1 cellular context compared by ENCODE assay signal in the genomic region with DNA sequence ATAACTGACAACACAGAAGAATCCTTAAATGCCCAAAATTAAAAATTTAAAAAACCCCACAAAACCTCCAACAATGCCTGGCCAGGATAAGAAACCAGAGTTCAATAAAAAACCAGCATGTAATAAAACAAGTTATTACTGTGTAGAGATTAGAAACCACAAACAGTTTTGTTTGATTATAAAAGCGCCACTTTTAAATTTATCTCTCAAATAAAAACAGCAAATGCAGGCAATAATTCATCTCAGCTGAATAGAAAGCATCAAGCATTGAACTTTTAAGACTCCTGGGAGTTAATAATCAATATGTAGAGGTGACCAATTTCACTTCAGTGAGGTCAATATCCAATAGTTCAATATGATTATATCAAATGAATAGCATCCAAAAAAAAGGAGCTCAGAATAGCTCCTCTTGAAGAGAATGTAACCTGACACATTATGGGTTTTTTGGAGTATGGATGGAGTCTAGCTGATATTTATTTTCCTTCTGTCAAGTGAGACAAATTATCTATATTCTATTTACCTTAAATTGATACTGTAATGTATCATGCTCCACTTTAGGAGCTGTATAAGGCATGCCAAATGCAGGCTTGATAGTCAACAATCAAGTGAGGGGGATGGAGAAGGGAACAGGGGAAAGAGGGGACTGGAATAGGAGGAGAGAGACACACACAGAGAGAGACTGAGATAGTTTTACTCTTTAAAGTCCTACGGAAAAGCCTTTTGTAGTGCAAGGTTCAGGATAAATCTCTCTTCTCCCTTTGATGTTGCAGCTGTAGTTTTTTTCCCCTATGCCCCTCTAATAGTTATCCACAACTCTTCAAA.
TF ChIP-seq lines count a peak whose summit lies in the region.

No MANE protein-coding gene starts in this region.

TF ChIP-seq in HEK293, 187 proteins besides CTCF, POLR2A, EP300 and RAD21 (continued from another document and continues in another):
- TF ChIP-seq, protein P1, sequence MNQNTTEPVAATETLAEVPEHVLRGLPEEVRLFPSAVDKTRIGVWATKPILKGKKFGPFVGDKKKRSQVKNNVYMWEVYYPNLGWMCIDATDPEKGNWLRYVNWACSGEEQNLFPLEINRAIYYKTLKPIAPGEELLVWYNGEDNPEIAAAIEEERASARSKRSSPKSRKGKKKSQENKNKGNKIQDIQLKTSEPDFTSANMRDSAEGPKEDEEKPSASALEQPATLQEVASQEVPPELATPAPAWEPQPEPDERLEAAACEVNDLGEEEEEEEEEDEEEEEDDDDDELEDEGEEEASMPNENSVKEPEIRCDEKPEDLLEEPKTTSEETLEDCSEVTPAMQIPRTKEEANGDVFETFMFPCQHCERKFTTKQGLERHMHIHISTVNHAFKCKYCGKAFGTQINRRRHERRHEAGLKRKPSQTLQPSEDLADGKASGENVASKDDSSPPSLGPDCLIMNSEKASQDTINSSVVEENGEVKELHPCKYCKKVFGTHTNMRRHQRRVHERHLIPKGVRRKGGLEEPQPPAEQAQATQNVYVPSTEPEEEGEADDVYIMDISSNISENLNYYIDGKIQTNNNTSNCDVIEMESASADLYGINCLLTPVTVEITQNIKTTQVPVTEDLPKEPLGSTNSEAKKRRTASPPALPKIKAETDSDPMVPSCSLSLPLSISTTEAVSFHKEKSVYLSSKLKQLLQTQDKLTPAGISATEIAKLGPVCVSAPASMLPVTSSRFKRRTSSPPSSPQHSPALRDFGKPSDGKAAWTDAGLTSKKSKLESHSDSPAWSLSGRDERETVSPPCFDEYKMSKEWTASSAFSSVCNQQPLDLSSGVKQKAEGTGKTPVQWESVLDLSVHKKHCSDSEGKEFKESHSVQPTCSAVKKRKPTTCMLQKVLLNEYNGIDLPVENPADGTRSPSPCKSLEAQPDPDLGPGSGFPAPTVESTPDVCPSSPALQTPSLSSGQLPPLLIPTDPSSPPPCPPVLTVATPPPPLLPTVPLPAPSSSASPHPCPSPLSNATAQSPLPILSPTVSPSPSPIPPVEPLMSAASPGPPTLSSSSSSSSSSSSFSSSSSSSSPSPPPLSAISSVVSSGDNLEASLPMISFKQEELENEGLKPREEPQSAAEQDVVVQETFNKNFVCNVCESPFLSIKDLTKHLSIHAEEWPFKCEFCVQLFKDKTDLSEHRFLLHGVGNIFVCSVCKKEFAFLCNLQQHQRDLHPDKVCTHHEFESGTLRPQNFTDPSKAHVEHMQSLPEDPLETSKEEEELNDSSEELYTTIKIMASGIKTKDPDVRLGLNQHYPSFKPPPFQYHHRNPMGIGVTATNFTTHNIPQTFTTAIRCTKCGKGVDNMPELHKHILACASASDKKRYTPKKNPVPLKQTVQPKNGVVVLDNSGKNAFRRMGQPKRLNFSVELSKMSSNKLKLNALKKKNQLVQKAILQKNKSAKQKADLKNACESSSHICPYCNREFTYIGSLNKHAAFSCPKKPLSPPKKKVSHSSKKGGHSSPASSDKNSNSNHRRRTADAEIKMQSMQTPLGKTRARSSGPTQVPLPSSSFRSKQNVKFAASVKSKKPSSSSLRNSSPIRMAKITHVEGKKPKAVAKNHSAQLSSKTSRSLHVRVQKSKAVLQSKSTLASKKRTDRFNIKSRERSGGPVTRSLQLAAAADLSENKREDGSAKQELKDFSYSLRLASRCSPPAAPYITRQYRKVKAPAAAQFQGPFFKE (tag by site-specific recombination; IDR thresholded peaks at IDR 0.05; ENCODE audit: borderline replicate concordance): no peak
- TF ChIP-seq ZNF121 (tag by site-specific recombination; IDR thresholded peaks at IDR 0.05) (no peak), BCL11A (tag by site-specific recombination; IDR thresholded peaks at IDR 0.05; ENCODE audit: low read depth) (peak; percentile 69; the same call in 1 of the 2 replicates), ZNF404 (tag by site-specific recombination; IDR thresholded peaks at IDR 0.05) (no peak), MYNN (tag by site-specific recombination; IDR thresholded peaks at IDR 0.05; ENCODE audit: borderline replicate concordance) (no peak), KLF1 (tag by site-specific recombination; IDR thresholded peaks at IDR 0.05) (no peak), ZBTB7A (tag by site-specific recombination; IDR thresholded peaks at IDR 0.05; ENCODE audit: low read depth) (no peak), ZNF433 (tag by site-specific recombination; IDR thresholded peaks at IDR 0.05; ENCODE audit: low read depth) (no peak), ZIC2 (tag by site-specific recombination; IDR thresholded peaks at IDR 0.05) (peak; percentile 56), HOXD13 (CRISPR knock-in tag; IDR thresholded peaks at IDR 0.05; ENCODE audit: borderline replicate concordance) (no peak), BCL11B (tag by site-specific recombination; IDR thresholded peaks at IDR 0.05; ENCODE audit: low read depth) (peak; percentile 94), OVOL3 (tag by site-specific recombination; IDR thresholded peaks at IDR 0.05) (peak; percentile 95), SETDB1 (IDR thresholded peaks at IDR 0.05; ENCODE audit: insufficient read length, low read length) (no peak), ZNF777 (tag by site-specific recombination; IDR thresholded peaks at IDR 0.05; ENCODE audit: borderline replicate concordance) (no peak), ZNF19 (tag by site-specific recombination; IDR thresholded peaks at IDR 0.05; ENCODE audit: low read depth) (peak; percentile 75; the same call in 1 of the 2 replicates), TCF7L2 (IDR thresholded peaks at IDR 0.05; ENCODE audit: borderline replicate concordance, low read depth, low read length) (no peak; the same call in 1 of the 2 replicates), ZNF785 (tag by site-specific recombination; IDR thresholded peaks at IDR 0.05) (no peak), GFI1B (tag by site-specific recombination; IDR thresholded peaks at IDR 0.05) (peak; percentile 86), ZNF221 (tag by site-specific recombination; IDR thresholded peaks at IDR 0.05; ENCODE audit: borderline replicate concordance) (no peak), WT1 (tag by site-specific recombination; IDR thresholded peaks at IDR 0.05) (0 out of 2 replicates have a peak, but pooled peaks have one; percentile 55), ZNF792 (tag by site-specific recombination; IDR thresholded peaks at IDR 0.05) (no peak), ZNF610 (tag by site-specific recombination; IDR thresholded peaks at IDR 0.05; ENCODE audit: borderline replicate concordance) (no peak), ZNF10 (tag by site-specific recombination; IDR thresholded peaks at IDR 0.05) (peak; percentile 18; the same call in 1 of the 2 replicates), ZNF549 (tag by site-specific recombination; IDR thresholded peaks at IDR 0.05) (no peak), ZFP3 (tag by site-specific recombination; IDR thresholded peaks at IDR 0.05; ENCODE audit: low read depth) (no peak), ZNF529 (tag by site-specific recombination; IDR thresholded peaks at IDR 0.05; ENCODE audit: insufficient replicate concordance) (no peak), ZNF169 (tag by site-specific recombination; IDR thresholded peaks at IDR 0.05) (no peak), ZNF214 (tag by site-specific recombination; IDR thresholded peaks at IDR 0.05; ENCODE audit: borderline replicate concordance) (no peak), ZNF394 (tag by site-specific recombination; IDR thresholded peaks at IDR 0.05; ENCODE audit: borderline replicate concordance) (no peak), SP2 (tag by site-specific recombination; IDR thresholded peaks at IDR 0.05) (no peak), ZNF514 (tag by site-specific recombination; IDR thresholded peaks at IDR 0.05) (no peak), ZNF600 (tag by site-specific recombination; IDR thresholded peaks at IDR 0.05) (no peak), ZFHX2 (tag by site-specific recombination; conservative IDR thresholded peaks at IDR 0.05) (no peak), YY1 (tag by site-specific recombination; IDR thresholded peaks at IDR 0.05) (no peak), ZNF747 (tag by site-specific recombination; IDR thresholded peaks at IDR 0.05) (no peak), ZBTB20 (tag by site-specific recombination; IDR thresholded peaks at IDR 0.05) (no peak), ZNF223 (tag by site-specific recombination; IDR thresholded peaks at IDR 0.05) (no peak), YY2 (tag by site-specific recombination; IDR thresholded peaks at IDR 0.05) (no peak), ZNF132 (tag by site-specific recombination; IDR thresholded peaks at IDR 0.05; ENCODE audit: borderline replicate concordance) (no peak), SP3 (tag by site-specific recombination; IDR thresholded peaks at IDR 0.05) (no peak), ZNF624 (tag by site-specific recombination; IDR thresholded peaks at IDR 0.05) (no peak), OSR2 (tag by site-specific recombination; IDR thresholded peaks at IDR 0.05) (peak; percentile 85), ZNF670 (tag by site-specific recombination; IDR thresholded peaks at IDR 0.05; ENCODE audit: low read depth) (no peak), ZNF426 (tag by site-specific recombination; IDR thresholded peaks at IDR 0.05) (no peak; the same call in 1 of the 2 replicates), ZNF16 (tag by site-specific recombination; IDR thresholded peaks at IDR 0.05; ENCODE audit: low read depth) (no peak)
- TF ChIP-seq, protein P2, sequence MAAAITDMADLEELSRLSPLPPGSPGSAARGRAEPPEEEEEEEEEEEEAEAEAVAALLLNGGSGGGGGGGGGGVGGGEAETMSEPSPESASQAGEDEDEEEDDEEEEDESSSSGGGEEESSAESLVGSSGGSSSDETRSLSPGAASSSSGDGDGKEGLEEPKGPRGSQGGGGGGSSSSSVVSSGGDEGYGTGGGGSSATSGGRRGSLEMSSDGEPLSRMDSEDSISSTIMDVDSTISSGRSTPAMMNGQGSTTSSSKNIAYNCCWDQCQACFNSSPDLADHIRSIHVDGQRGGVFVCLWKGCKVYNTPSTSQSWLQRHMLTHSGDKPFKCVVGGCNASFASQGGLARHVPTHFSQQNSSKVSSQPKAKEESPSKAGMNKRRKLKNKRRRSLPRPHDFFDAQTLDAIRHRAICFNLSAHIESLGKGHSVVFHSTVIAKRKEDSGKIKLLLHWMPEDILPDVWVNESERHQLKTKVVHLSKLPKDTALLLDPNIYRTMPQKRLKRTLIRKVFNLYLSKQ (tag by site-specific recombination; IDR thresholded peaks at IDR 0.05; ENCODE audit: borderline replicate concordance): no peak
- TF ChIP-seq, protein P3, sequence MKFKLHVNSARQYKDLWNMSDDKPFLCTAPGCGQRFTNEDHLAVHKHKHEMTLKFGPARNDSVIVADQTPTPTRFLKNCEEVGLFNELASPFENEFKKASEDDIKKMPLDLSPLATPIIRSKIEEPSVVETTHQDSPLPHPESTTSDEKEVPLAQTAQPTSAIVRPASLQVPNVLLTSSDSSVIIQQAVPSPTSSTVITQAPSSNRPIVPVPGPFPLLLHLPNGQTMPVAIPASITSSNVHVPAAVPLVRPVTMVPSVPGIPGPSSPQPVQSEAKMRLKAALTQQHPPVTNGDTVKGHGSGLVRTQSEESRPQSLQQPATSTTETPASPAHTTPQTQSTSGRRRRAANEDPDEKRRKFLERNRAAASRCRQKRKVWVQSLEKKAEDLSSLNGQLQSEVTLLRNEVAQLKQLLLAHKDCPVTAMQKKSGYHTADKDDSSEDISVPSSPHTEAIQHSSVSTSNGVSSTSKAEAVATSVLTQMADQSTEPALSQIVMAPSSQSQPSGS (tag by site-specific recombination; IDR thresholded peaks at IDR 0.05; ENCODE audit: low read depth): no peak
- TF ChIP-seq, protein P4, sequence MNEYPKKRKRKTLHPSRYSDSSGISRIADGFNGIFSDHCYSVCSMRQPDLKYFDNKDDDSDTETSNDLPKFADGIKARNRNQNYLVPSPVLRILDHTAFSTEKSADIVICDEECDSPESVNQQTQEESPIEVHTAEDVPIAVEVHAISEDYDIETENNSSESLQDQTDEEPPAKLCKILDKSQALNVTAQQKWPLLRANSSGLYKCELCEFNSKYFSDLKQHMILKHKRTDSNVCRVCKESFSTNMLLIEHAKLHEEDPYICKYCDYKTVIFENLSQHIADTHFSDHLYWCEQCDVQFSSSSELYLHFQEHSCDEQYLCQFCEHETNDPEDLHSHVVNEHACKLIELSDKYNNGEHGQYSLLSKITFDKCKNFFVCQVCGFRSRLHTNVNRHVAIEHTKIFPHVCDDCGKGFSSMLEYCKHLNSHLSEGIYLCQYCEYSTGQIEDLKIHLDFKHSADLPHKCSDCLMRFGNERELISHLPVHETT (tag by site-specific recombination; IDR thresholded peaks at IDR 0.05): no peak
- TF ChIP-seq, protein P5, sequence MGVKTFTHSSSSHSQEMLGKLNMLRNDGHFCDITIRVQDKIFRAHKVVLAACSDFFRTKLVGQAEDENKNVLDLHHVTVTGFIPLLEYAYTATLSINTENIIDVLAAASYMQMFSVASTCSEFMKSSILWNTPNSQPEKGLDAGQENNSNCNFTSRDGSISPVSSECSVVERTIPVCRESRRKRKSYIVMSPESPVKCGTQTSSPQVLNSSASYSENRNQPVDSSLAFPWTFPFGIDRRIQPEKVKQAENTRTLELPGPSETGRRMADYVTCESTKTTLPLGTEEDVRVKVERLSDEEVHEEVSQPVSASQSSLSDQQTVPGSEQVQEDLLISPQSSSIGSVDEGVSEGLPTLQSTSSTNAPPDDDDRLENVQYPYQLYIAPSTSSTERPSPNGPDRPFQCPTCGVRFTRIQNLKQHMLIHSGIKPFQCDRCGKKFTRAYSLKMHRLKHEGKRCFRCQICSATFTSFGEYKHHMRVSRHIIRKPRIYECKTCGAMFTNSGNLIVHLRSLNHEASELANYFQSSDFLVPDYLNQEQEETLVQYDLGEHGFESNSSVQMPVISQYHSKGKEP (tag by site-specific recombination; IDR thresholded peaks at IDR 0.05): peak; percentile 60
- TF ChIP-seq, protein P6, sequence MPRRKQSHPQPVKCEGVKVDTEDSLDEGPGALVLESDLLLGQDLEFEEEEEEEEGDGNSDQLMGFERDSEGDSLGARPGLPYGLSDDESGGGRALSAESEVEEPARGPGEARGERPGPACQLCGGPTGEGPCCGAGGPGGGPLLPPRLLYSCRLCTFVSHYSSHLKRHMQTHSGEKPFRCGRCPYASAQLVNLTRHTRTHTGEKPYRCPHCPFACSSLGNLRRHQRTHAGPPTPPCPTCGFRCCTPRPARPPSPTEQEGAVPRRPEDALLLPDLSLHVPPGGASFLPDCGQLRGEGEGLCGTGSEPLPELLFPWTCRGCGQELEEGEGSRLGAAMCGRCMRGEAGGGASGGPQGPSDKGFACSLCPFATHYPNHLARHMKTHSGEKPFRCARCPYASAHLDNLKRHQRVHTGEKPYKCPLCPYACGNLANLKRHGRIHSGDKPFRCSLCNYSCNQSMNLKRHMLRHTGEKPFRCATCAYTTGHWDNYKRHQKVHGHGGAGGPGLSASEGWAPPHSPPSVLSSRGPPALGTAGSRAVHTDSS (tag by site-specific recombination; IDR thresholded peaks at IDR 0.05): no peak; the same call in 1 of the 2 replicates
- TF ChIP-seq, protein P7, sequence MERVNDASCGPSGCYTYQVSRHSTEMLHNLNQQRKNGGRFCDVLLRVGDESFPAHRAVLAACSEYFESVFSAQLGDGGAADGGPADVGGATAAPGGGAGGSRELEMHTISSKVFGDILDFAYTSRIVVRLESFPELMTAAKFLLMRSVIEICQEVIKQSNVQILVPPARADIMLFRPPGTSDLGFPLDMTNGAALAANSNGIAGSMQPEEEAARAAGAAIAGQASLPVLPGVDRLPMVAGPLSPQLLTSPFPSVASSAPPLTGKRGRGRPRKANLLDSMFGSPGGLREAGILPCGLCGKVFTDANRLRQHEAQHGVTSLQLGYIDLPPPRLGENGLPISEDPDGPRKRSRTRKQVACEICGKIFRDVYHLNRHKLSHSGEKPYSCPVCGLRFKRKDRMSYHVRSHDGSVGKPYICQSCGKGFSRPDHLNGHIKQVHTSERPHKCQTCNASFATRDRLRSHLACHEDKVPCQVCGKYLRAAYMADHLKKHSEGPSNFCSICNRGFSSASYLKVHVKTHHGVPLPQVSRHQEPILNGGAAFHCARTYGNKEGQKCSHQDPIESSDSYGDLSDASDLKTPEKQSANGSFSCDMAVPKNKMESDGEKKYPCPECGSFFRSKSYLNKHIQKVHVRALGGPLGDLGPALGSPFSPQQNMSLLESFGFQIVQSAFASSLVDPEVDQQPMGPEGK (tag by site-specific recombination; IDR thresholded peaks at IDR 0.05): no peak
